In the genomic region with DNA sequence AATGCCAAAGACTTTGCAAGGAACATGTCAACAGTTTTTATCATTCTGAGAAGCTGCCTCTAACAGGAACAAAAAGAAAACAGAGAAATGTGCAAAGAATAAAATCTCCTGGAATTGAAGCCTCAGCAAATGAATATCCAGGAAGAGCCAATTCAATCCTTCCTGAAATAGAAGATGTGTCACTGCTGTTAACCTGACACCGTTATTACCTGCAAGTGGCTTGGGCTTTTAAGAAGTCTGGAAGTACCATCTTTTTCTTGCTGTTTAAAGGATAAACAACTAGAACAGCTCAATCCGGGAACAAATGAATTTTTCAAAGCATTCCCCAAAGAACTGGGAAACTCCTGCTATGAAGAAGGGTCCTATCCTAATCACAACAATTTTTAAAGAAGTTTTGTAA, we compare ENCODE assay signal across 30 cellular contexts.
"Had no signal": no experiment of that assay in that cellular context is flagged by ENCODE, and none has a peak within 500 bp of the region (broad histone marks: within the 10 kb centered on the region; RNA-seq: fewer than 3 reads in every experiment).

No MANE protein-coding gene starts in this region.

- H3K36me3 ChIP-seq: adrenal gland, cardiac muscle cell, colonic mucosa, ovary, thyroid gland, WERI-Rb-1 had no signal

- DNase-seq: activated CD4-positive, alpha-beta T cell treated with anti-CD3 and anti-CD28 coated beads for 48 hours; activated CD4-positive, alpha-beta T cell treated with anti-CD3 and anti-CD28 coated beads, Interleukin-2, amount 50 U/mL, for 48 hours; activated CD8-positive, alpha-beta memory T cell treated with anti-CD3 and anti-CD28 coated beads for 24 hours; activated effector memory CD4-positive, alpha-beta T cell treated with Interleukin-2 at 50 U/mL for 16 hours; activated naive CD4-positive, alpha-beta T cell treated with Interleukin-2 at 50 U/mL for 16 hours; activated naive CD8-positive, alpha-beta T cell treated with anti-CD3 and anti-CD28 coated beads for 36 hours; adrenal gland; aorta; cerebellar nuclear complex; colonic mucosa; effector CD8-positive, alpha-beta T cell; hippocampal formation; left cardiac atrium; mammary epithelial cell; naive B cell; nephron progenitor cell; ovary; stimulated activated CD4-positive, alpha-beta T cell treated with anti-CD3 and anti-CD28 coated beads, Interleukin-1b, Interleukin-23, amount 100 ng/mL, for 48 hours; stimulated activated CD4-positive, alpha-beta T cell treated with anti-CD3 and anti-CD28 coated beads, Interleukin-4, amount 100 ng/mL, for 4 hours; stimulated activated CD8-positive, alpha-beta memory T cell treated with anti-CD3 and anti-CD28 coated beads, Interleukin-4, amount 100 ng/mL, for 48 hours; stimulated activated naive CD8-positive, alpha-beta T cell treated with anti-CD3 and anti-CD28 coated beads, Interleukin-15, amount 100 ng/mL, for 72 hours; thyroid gland; WERI-Rb-1 had no signal

- FAIRE-seq: endometrium, frontal cortex had no signal

- H3K9me3 ChIP-seq: adrenal gland, colonic mucosa, ovary, thyroid gland had no signal

- H3K27me3 ChIP-seq: adrenal gland, cardiac muscle cell, colonic mucosa, ovary, thyroid gland had no signal

- ATAC-seq: activated CD4-positive, CD25-positive, alpha-beta regulatory T cell treated with anti-CD3 and anti-CD28 coated beads, Interleukin-2, amount 50 U/mL, for 24 hours; left cardiac atrium; stimulated activated memory B cell treated with anti-CD40 and anti-IgM and Interleukin-4, amounts not matched to agents 10 μg/mL and 1 μg/mL and 100 μg/mL, for 72 hours; stimulated activated naive CD8-positive, alpha-beta T cell treated with anti-CD3 and anti-CD28 coated beads, Interleukin-15, amount 100 ng/mL, for 72 hours had no signal

- H3K4me3 ChIP-seq: adrenal gland, cardiac muscle cell, colonic mucosa, ovary, smooth muscle cell, thyroid gland had no signal

- H3K4me1 ChIP-seq: adrenal gland, colonic mucosa, thyroid gland had no signal

- H3K27ac ChIP-seq: adrenal gland, cardiac muscle cell, colonic mucosa, epithelial cell of prostate, ovary, thyroid gland, WERI-Rb-1 had no signal

- H3K4me2 ChIP-seq: smooth muscle cell had no signal
